In genomic region chr19:20077791-20078463, GRCh38 we compare ENCODE assay signal across 7 cellular contexts. TPM values are rescaled to one million over a fixed set of nuclear protein-coding genes. Genes with fewer than 3 reads are reported as not detected.
DNase-seq lines count a peak whose midpoint lies in the region; ATAC-seq and TF ChIP-seq lines count a peak whose summit lies in the region.

Gene ZNF90, plus strand, starts transcription at chr19:20078000. Its CDS starts 133 bp downstream, at chr19:20078133.

- no peak for TF ChIP-seq CTCF in omental fat pad (IDR thresholded peaks at IDR 0.05)

- intact Hi-C loops in head of caudate nucleus (cut with DNase I), result no loop called here

- peak; percentile 50 for TF ChIP-seq POLR2A in GM18526 (IDR thresholded peaks at IDR 0.05; ENCODE audit: extremely low read depth, insufficient read length)

- H3K9me3 Mint-ChIP-seq in activated naive CD4-positive, alpha-beta T cell treated with anti-CD3 and anti-CD28 coated beads, Interleukin-2, amount 50 U/mL, for 24 hours, result peaks cover under 1% of the 10 kb centered on the region

- no peaks in the 10 kb centered on the region for H3K27me3 Mint-ChIP-seq in activated naive CD4-positive, alpha-beta T cell treated with anti-CD3 and anti-CD28 coated beads, Interleukin-2, amount 50 U/mL, for 24 hours

- H3K27ac Mint-ChIP-seq in activated naive CD4-positive, alpha-beta T cell treated with anti-CD3 and anti-CD28 coated beads, Interleukin-2, amount 50 U/mL, for 24 hours, result peak within 1 kb of the TSS; percentile 59

- H3K4me1 Mint-ChIP-seq in activated naive CD4-positive, alpha-beta T cell treated with anti-CD3 and anti-CD28 coated beads, Interleukin-2, amount 50 U/mL, for 24 hours, result peaks cover 10% of the 10 kb centered on the region

- ATAC-seq in HG03060 (IDR thresholded peaks at IDR 0.05; ENCODE audit: low read depth, unreplicated experiment), result peak; percentile 85
- ATAC-seq in omental fat pad (ENCODE audit: low FRiP score), result peak; percentile 98

- H3K36me3 Mint-ChIP-seq in activated naive CD4-positive, alpha-beta T cell treated with anti-CD3 and anti-CD28 coated beads, Interleukin-2, amount 50 U/mL, for 24 hours, result peaks cover 6% of the 10 kb centered on the region

- H3K4me3 Mint-ChIP-seq in activated naive CD4-positive, alpha-beta T cell treated with anti-CD3 and anti-CD28 coated beads, Interleukin-2, amount 50 U/mL, for 24 hours, result peak within 1 kb of the TSS; percentile 88

- DNase-seq in RPMI7951 (ENCODE audit: low read depth) (peak; percentile 98), head of caudate nucleus (peak; percentile 88 to 98 (median 96)), omental fat pad (ENCODE audit: low spot score) (peak; percentile 96), superior temporal gyrus (ENCODE audit: extremely low spot score) (peak; percentile 98)

RNA-seq across cellular contexts. Expression of gene ZNF90, which starts in this region (rescaled TPM):
- total RNA-seq in RPMI7951 (2014; rRNA removed; shearing (Covaris generic)), result 4.2 and 4.8 TPM in 2 replicates
- 1 to 10 TPM in 3 of 4 donors, under 1 TPM in 1; 0.36 to 4.3 (median 1.7) TPM for total RNA-seq in omental fat pad

Comparison
In these comparisons a context has a peak if more than half of its experiments do, and no peak if none do; other contexts are left out.
1. Peak in every context shown above with its lines: DNase-seq and ATAC-seq.